Comparison of ENCODE assay signal across 20 cellular contexts in the genomic region with DNA sequence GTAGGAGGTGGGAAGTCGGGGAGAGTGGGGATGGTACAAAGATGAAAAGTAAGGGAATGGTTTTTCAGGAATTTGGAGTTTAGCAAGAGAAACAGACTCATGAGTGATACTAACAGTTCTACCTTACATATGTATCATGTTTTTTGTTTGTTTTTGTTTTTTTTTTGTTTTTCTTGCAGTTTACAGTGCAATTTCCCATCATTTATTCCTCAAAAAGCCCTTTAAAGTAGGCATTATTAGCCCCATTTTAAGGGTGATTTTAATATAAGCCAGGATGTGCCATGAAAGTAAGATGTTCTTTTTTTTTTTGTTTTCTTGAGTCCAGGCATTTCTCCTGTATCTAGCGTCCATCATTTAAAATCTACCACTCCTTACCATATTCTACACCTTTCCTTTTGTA. TPM values are rescaled to one million over a fixed set of nuclear protein-coding genes. Genes with fewer than 3 reads are reported as not detected.
DNase-seq lines count a peak whose midpoint lies in the region; ATAC-seq, FAIRE-seq and TF ChIP-seq lines count a peak whose summit lies in the region.
"Had no signal": no experiment of that assay in that cellular context is flagged by ENCODE, and none has a peak within 500 bp of the region (broad histone marks: within the 10 kb centered on the region; RNA-seq: fewer than 3 reads in every experiment).

No MANE protein-coding gene starts in this region.

- no peak for TF ChIP-seq EP300 in K562 (IDR thresholded peaks at IDR 0.05; ENCODE audit: low read length)

- H3K4me3 ChIP-seq in GM23338 (no peak overlapping the region), K562 (no peak overlapping the region), iPS-18a (ENCODE audit: low read length) (peak overlapping the region; percentile 22)
- H3K4me3 ChIP-seq: A549 had no signal

- BruUV-seq in K562 (replicated peaks; lab: Mats Ljungman, UMichigan), result no TSS peak

- TF ChIP-seq RAD21 in K562 (CRISPR knock-in tag; conservative IDR thresholded peaks at IDR 0.05 in 1 of 2, IDR thresholded peaks at IDR 0.05 in 1 of 2), result no peak

- POLR2A ChIA-PET in K562 (lab: Yijun Ruan, JAX), result interaction anchor here (0.7 kb wide), 1 partner anchor 20 kb away, joined by 3 read pairs; no protein-coding TSS in a partner anchor

- DNase-seq in GM23338 (ENCODE audit: low spot score) (no peak), K562 (ENCODE audit: extremely low read depth in 1 of 4, low spot score in 3 of 4) (no peak), progenitor cell of endocrine pancreas (ENCODE audit: low spot score, unreplicated experiment) (no peak), H54 (ENCODE audit: insufficient read length, low spot score) (no peak), NCI-H1436 treated with DMSO at 0.1 percent for 48 hours (lab: John Stamatoyannopoulos, UW) (no peak), occipital lobe (lab: John Stamatoyannopoulos, UW) (no peak)
- DNase-seq: AML-193; Caco-2; CD4-positive, alpha-beta T cell; HCEC 1CT; IMR-90; KBM-7 had no signal

- H3K9ac ChIP-seq in K562 (ENCODE audit: insufficient read depth in 1 of 2, low read depth in 2 of 2, low read length in 2 of 2) (no peak overlapping the region), iPS-18a (ENCODE audit: low read length) (peak overlapping the region; percentile 16)

- H3K79me2 ChIP-seq in GM23338 (replicated peaks; ENCODE audit: insufficient read depth) (no peaks in the 10 kb centered on the region), K562 (ENCODE audit: control insufficient read depth, insufficient read depth, low read length) (no peaks in the 10 kb centered on the region)

- H3K4me1 ChIP-seq in GM23338 (ENCODE audit: insufficient read depth), result peaks cover 31% of the 10 kb centered on the region
- no peaks in the 10 kb centered on the region for H3K4me1 ChIP-seq in K562 (replicated peaks in 1 of 2; ENCODE audit: control insufficient read depth in 2 of 2, insufficient read depth in 2 of 2, low read length in 2 of 2)
- H3K4me1 ChIP-seq in iPS-18a (ENCODE audit: control insufficient read depth, low read depth, low read length), result peaks cover 32% of the 10 kb centered on the region
- H3K4me1 ChIP-seq: A549, Caco-2 had no signal

- no peaks in the 10 kb centered on the region for H3K9me1 ChIP-seq in K562 (ENCODE audit: control insufficient read depth, insufficient read depth, low read length)

- intact Hi-C loops in K562 (cut with micrococcal nuclease), result no loop called here

- no peaks in the 10 kb centered on the region for H3K36me3 Mint-ChIP-seq in GM23338 (ENCODE audit: low read depth)
- H3K36me3 Mint-ChIP-seq in progenitor cell of endocrine pancreas (ENCODE audit: insufficient read depth), result no peaks in the 10 kb centered on the region

- H3K27ac Mint-ChIP-seq in GM23338 (peak overlapping the region; percentile 76; the same call in 1 of the 2 replicates), progenitor cell of endocrine pancreas (peak overlapping the region; percentile 59)
- H3K27ac Mint-ChIP-seq: CD4-positive, alpha-beta T cell had no signal

- H3K9me3 Mint-ChIP-seq in GM23338, result no peaks in the 10 kb centered on the region
- H3K9me3 Mint-ChIP-seq in progenitor cell of endocrine pancreas (ENCODE audit: low read depth), result no peaks in the 10 kb centered on the region
- H3K9me3 Mint-ChIP-seq: CD4-positive, alpha-beta T cell had no signal

- H3K4me1 Mint-ChIP-seq in GM23338 (peaks cover 33% of the 10 kb centered on the region), progenitor cell of endocrine pancreas (ENCODE audit: low read depth) (peaks cover 11% of the 10 kb centered on the region)

- TF ChIP-seq CTCF in GM23338 (conservative IDR thresholded peaks at IDR 0.05; ENCODE audit: low read depth in 2 of 2), result no peak
- no peak for TF ChIP-seq CTCF in K562 (IDR thresholded peaks at IDR 0.05 in 2 of 3, conservative IDR thresholded peaks at IDR 0.05 in 1 of 3; ENCODE audit: insufficient read depth in 2 of 3, low read depth in 1 of 3, low read length in 3 of 3)
- no peak for TF ChIP-seq CTCF in progenitor cell of endocrine pancreas (IDR thresholded peaks at IDR 0.05; ENCODE audit: unreplicated experiment)

- H3K27me3 ChIP-seq in GM23338 (ENCODE audit: insufficient read depth) (no peaks in the 10 kb centered on the region), K562 (ENCODE audit: control insufficient read depth in 2 of 2, insufficient read depth in 2 of 2, low read length in 2 of 2) (peaks cover 4 to 7% of the 10 kb centered on the region in 2 experiments; a peak in 4 of 5 replicates), iPS-18a (ENCODE audit: control insufficient read depth, insufficient read depth, low read length) (no peaks in the 10 kb centered on the region)

- H3K4me2 ChIP-seq in GM23338, result peak overlapping the region; percentile 4; the same call in 1 of the 2 replicates
- H3K4me2 ChIP-seq in K562 (ENCODE audit: insufficient read depth, low read length), result no peak overlapping the region
- H3K4me2 ChIP-seq: A549 had no signal

- FAIRE-seq in K562 (lab: Jason Lieb, UNC) (no peak), H54 (lab: Jason Lieb, UNC) (no peak)
- FAIRE-seq: A549, D721Med, G401.6, GM12892, GM18507 had no signal

- H3K36me3 ChIP-seq in GM23338 (ENCODE audit: insufficient read depth) (no peaks in the 10 kb centered on the region), K562 (ENCODE audit: control insufficient read depth, insufficient read depth, low read length) (no peaks in the 10 kb centered on the region), iPS-18a (ENCODE audit: control insufficient read depth, low read depth, low read length) (no peaks in the 10 kb centered on the region)

- peaks cover 6% of the 10 kb centered on the region; the same call in 1 of the 2 replicates for H3K9me2 ChIP-seq in GM23338 (ENCODE audit: insufficient read depth)

- in situ Hi-C loops in K562 (cut with MboI), result no loop called here

- H3K9me3 ChIP-seq in K562 (replicated peaks; ENCODE audit: control insufficient read depth, insufficient read depth, low read depth, low read length), result no peaks in the 10 kb centered on the region
- no peaks in the 10 kb centered on the region for H3K9me3 ChIP-seq in iPS-18a (ENCODE audit: control insufficient read depth, low read depth, low read length)
- H3K9me3 ChIP-seq: A549, Caco-2 had no signal

- H3K4me3 Mint-ChIP-seq in GM23338 (peak overlapping the region; percentile 28; the same call in 1 of the 3 replicates), progenitor cell of endocrine pancreas (ENCODE audit: low read depth) (no peak overlapping the region)
- H3K4me3 Mint-ChIP-seq: CD4-positive, alpha-beta T cell had no signal

- no peak overlapping the region for H2AFZ ChIP-seq in GM23338
- no peak overlapping the region for H2AFZ ChIP-seq in K562 (ENCODE audit: low read depth, low read length)

- CTCF ChIA-PET in K562 (lab: Yijun Ruan, JAX; ENCODE audit: low intra/inter-chr PET ratio), result no interaction called here

- H3K27me3 Mint-ChIP-seq in GM23338 (ENCODE audit: insufficient read depth, low read depth, poor library complexity) (peaks cover 5% of the 10 kb centered on the region), progenitor cell of endocrine pancreas (no peaks in the 10 kb centered on the region)

- H3K27ac ChIP-seq in GM23338 (ENCODE audit: low read depth), result no peak overlapping the region
- H3K27ac ChIP-seq in K562 (ENCODE audit: extremely low read depth, low read depth, low read length), result no peak overlapping the region
- no peak overlapping the region for H3K27ac ChIP-seq in iPS-18a (ENCODE audit: low read length)
- H3K27ac ChIP-seq: 22Rv1, A549, C4-2B had no signal

- no peaks in the 10 kb centered on the region for H3F3A ChIP-seq in GM23338 (replicated peaks; ENCODE audit: low read depth)

- ATAC-seq in GM23338, result peak; percentile 59; the same call in 2 of the 3 replicates
- no peak for ATAC-seq in K562
- ATAC-seq: A549 had no signal

- WGBS in K562 (ENCODE audit: insufficient coverage, low coverage, missing lambda C conversion rate), result 0% methylated on average over 2 of the region's 2 CpGs

- TF ChIP-seq POLR2A in K562 (conservative IDR thresholded peaks at IDR 0.05), result no peak
- TF ChIP-seq POLR2A in H54 (IDR thresholded peaks at IDR 0.05; ENCODE audit: low read depth, low read length), result no peak

- no peaks in the 10 kb centered on the region for H4K20me1 ChIP-seq in GM23338 (replicated peaks; ENCODE audit: insufficient read depth)
- no peaks in the 10 kb centered on the region for H4K20me1 ChIP-seq in K562 (replicated peaks; ENCODE audit: control insufficient read depth, insufficient read depth, low read length)

TF ChIP-seq in GM23338, 12 proteins besides CTCF, POLR2A, EP300 and RAD21 (continues in another document):
- TF ChIP-seq CREB1 (CRISPR knock-in tag; IDR thresholded peaks at IDR 0.05; ENCODE audit: low read depth), result no peak

RNA-seq across cellular contexts. Expression of a gene that starts 13.8 kb away (rescaled TPM):
- 11.6 and 15.0 TPM in 2 replicates for total RNA-seq in GM23338 (2014; rRNA removed; shearing (Covaris generic))
- 7.9 and 8.8 TPM in 2 replicates for polyA plus RNA-seq in GM23338 (2016; fragmentation: Nextera tagmentation; extraction: Ambion mirVana)
- total RNA-seq in K562 (2011; cell fraction: chromatin; rRNA removed; ENCODE audit: low replicate concordance), result 7.6 and 8.0 TPM in 2 replicates
- 6.8 TPM in 2 replicates for total RNA-seq in K562 (2011; cell fraction: nucleolus; rRNA removed)
- 7.6 and 7.9 TPM in 2 replicates for total RNA-seq in K562 (2011; cell fraction: nucleoplasm; rRNA removed)
- 1.9 and 3.1 TPM in 2 replicates for total RNA-seq in K562 (2014; rRNA removed)
- 2.5 and 3.5 TPM in 2 replicates for total RNA-seq in K562 (2014; rRNA removed; fragmentation: Illumina TruSeq; extraction: Trizol)
- total RNA-seq in K562 (2015; rRNA removed; fragmentation: Illumina TruSeq; extraction: Trizol), result 2.2 and 2.3 TPM in 2 replicates
- total RNA-seq in K562 (2021), result 3.6 and 5.3 TPM in 2 replicates
- 5.5 and 6.2 TPM in 2 replicates for polyA plus RNA-seq in K562 (2011; rRNA removed)
- polyA plus RNA-seq in K562 (2011; cell fraction: cytosol; rRNA removed), result 3.9 and 5.6 TPM in 2 replicates
- 13.0 and 17.4 TPM in 2 replicates for polyA plus RNA-seq in K562 (2011; cell fraction: nucleus; rRNA removed)
- 2.8 and 3.7 TPM in 2 replicates for polyA plus RNA-seq in K562 (2012)
- 3.8 and 4.1 TPM in 2 replicates for polyA plus RNA-seq in K562 (2014; fragmentation: Illumina TruSeq; extraction: Trizol)
- 1 to 10 TPM; 2.5 to 4.3 TPM for polyA plus RNA-seq in K562 (2014; fragmentation: Nextera tagmentation; extraction: Ambion mirVana)
- polyA plus RNA-seq in K562 (2014; rRNA removed), result 4.1 and 5.1 TPM in 2 replicates
- 2.6 and 4.2 TPM in 2 replicates for polyA minus RNA-seq in K562 (2011; rRNA and poly(A)+ RNA removed)
- 1.2 and 4.9 TPM in 2 replicates for polyA minus RNA-seq in K562 (2011; cell fraction: cytosol; rRNA and poly(A)+ RNA removed)
- 2.7 and 3.1 TPM in 2 replicates for polyA minus RNA-seq in K562 (2011; cell fraction: nucleus; rRNA and poly(A)+ RNA removed)
- total RNA-seq in progenitor cell of endocrine pancreas, result 48.0 and 50.9 TPM in 2 replicates
- total RNA-seq in occipital lobe, result 5.0 TPM
